ENCODE assay signal across 32 cellular contexts in genomic region chr7:149081914-149082313, GRCh38.
"Had no signal": no experiment of that assay in that cellular context is flagged by ENCODE, and none has a peak within 500 bp of the region (broad histone marks: within the 10 kb centered on the region; RNA-seq: fewer than 3 reads in every experiment).

No MANE protein-coding gene starts in this region.

- H3K9me3 Mint-ChIP-seq: stimulated activated effector memory CD8-positive, alpha-beta T cell treated with anti-CD3 and anti-CD28 coated beads, Interleukin-12 subunit alpha, Interleukin-12 subunit beta, amount 100 ng/mL, for 72 hours had no signal

- H3K27ac ChIP-seq: brain microvascular endothelial cell, gastroesophageal sphincter, ovary, prostate gland, skin epidermis, thoracic aorta, uterus, WERI-Rb-1 had no signal

- H3K4me1 Mint-ChIP-seq: activated CD8-positive, alpha-beta memory T cell treated with anti-CD3 and anti-CD28 coated beads, Interleukin-2, amount 10 ng/mL, durations not matched to agents 7 days and 5 days; mesothelial cell of epicardium had no signal

- H3K9me3 ChIP-seq: gastroesophageal sphincter, ovary, prostate gland, thoracic aorta, uterus had no signal

- H3K27me3 Mint-ChIP-seq: activated CD4-positive, alpha-beta memory T cell treated with anti-CD3 and anti-CD28 coated beads, Interleukin-2, amount 10 ng/mL, durations not matched to agents 7 days and 5 days; activated CD4-positive, alpha-beta T cell treated with anti-CD3 and anti-CD28 coated beads, Interleukin-2, amount 10 ng/mL, durations not matched to agents 7 days and 5 days; activated CD8-positive, alpha-beta memory T cell treated with anti-CD3 and anti-CD28 coated beads, Interleukin-2, amount 10 ng/mL, durations not matched to agents 7 days and 5 days; activated naive CD8-positive, alpha-beta T cell; naive B cell; stimulated activated naive CD8-positive, alpha-beta T cell treated with anti-CD3 and anti-CD28 coated beads, Interleukin-15, Interleukin-2, amounts not matched to agents 100 ng/mL and 50 ng/mL, for 24 hours had no signal

- DNase-seq: activated CD4-positive, alpha-beta memory T cell treated with anti-CD3 and anti-CD28 coated beads, Interleukin-2, amount 10 ng/mL, durations not matched to agents 7 days and 5 days; activated CD4-positive, alpha-beta T cell treated with anti-CD3 and anti-CD28 coated beads, Interleukin-2, amount 10 ng/mL, durations not matched to agents 7 days and 5 days; activated CD4-positive, CD25-positive, alpha-beta regulatory T cell treated with anti-CD3 and anti-CD28 coated beads, Interleukin-2, amount 50 U/mL, for 72 hours; activated CD8-positive, alpha-beta memory T cell treated with anti-CD3 and anti-CD28 coated beads, Interleukin-2, amount 10 ng/mL, durations not matched to agents 7 days and 5 days; activated naive CD4-positive, alpha-beta T cell treated with Interleukin-2 at 50 U/mL for 16 hours; activated T-cell treated with anti-CD3 and anti-CD28 coated beads, Interleukin-2, amount 50 U/mL, for 48 hours; amniotic stem cell; brain microvascular endothelial cell; hippocampal formation; immature natural killer cell; kidney; left colon; mammary epithelial cell; naive B cell; ovary; retina; stimulated activated CD4-positive, alpha-beta T cell treated with anti-CD3 and anti-CD28 coated beads, Interleukin-4, amount 100 ng/mL, for 24 hours; T-helper 9 cell; trophoblast cell; uterus; WERI-Rb-1 had no signal

- ATAC-seq: activated CD8-positive, alpha-beta memory T cell treated with anti-CD3 and anti-CD28 coated beads, Interleukin-2, amount 10 ng/mL, durations not matched to agents 7 days and 5 days; gastroesophageal sphincter; left colon; sciatic nerve; stimulated activated effector memory CD8-positive, alpha-beta T cell treated with anti-CD3 and anti-CD28 coated beads, Interleukin-12 subunit alpha, Interleukin-12 subunit beta, amount 100 ng/mL, for 72 hours had no signal

- H3K4me3 Mint-ChIP-seq: activated CD4-positive, alpha-beta memory T cell treated with anti-CD3 and anti-CD28 coated beads, Interleukin-2, amount 10 ng/mL, durations not matched to agents 7 days and 5 days; activated CD4-positive, alpha-beta T cell treated with anti-CD3 and anti-CD28 coated beads, Interleukin-2, amount 10 ng/mL, durations not matched to agents 7 days and 5 days; activated CD8-positive, alpha-beta memory T cell treated with anti-CD3 and anti-CD28 coated beads, Interleukin-2, amount 10 ng/mL, durations not matched to agents 7 days and 5 days; activated naive CD8-positive, alpha-beta T cell; immature natural killer cell; mesothelial cell of epicardium; naive B cell; stimulated activated effector memory CD8-positive, alpha-beta T cell treated with anti-CD3 and anti-CD28 coated beads, Interleukin-12 subunit alpha, Interleukin-12 subunit beta, amount 100 ng/mL, for 72 hours; stimulated activated naive CD8-positive, alpha-beta T cell treated with anti-CD3 and anti-CD28 coated beads, Interleukin-15, Interleukin-2, amounts not matched to agents 100 ng/mL and 50 ng/mL, for 24 hours; T-helper 1 cell treated with Interleukin-12 subunit alpha and Interleukin-12 subunit beta and Interleukin-4 antibody, amounts not matched to agents 30 μg/mL and 1 μg/mL, for 36 hours had no signal

- H3K36me3 ChIP-seq: ovary, prostate gland, thoracic aorta, uterus had no signal

- H3K4me3 ChIP-seq: gastroesophageal sphincter, ovary, prostate gland, skin epidermis, thoracic aorta, uterus had no signal

- H3K27me3 ChIP-seq: brain microvascular endothelial cell, gastroesophageal sphincter, ovary, uterus had no signal

- H3K27ac Mint-ChIP-seq: activated CD4-positive, alpha-beta memory T cell treated with anti-CD3 and anti-CD28 coated beads, Interleukin-2, amount 10 ng/mL, durations not matched to agents 7 days and 5 days; activated CD4-positive, alpha-beta T cell treated with anti-CD3 and anti-CD28 coated beads, Interleukin-2, amount 10 ng/mL, durations not matched to agents 7 days and 5 days; activated CD8-positive, alpha-beta memory T cell treated with anti-CD3 and anti-CD28 coated beads, Interleukin-2, amount 10 ng/mL, durations not matched to agents 7 days and 5 days; activated naive CD8-positive, alpha-beta T cell; activated T-helper 2 cell treated with anti-CD3 and anti-CD28 coated beads, Interferon-gamma antibody, Interleukin-2, Interleukin-4, amounts not matched to agents 10 μg/mL and 5 μg/mL and 100 μg/mL, durations not matched to agents 14 hours and 24 hours and 36 hours; immature natural killer cell; mesothelial cell of epicardium; stimulated activated effector memory CD8-positive, alpha-beta T cell treated with anti-CD3 and anti-CD28 coated beads, Interleukin-12 subunit alpha, Interleukin-12 subunit beta, amount 100 ng/mL, for 72 hours; stimulated activated naive CD8-positive, alpha-beta T cell treated with anti-CD3 and anti-CD28 coated beads, Interleukin-15, Interleukin-2, amounts not matched to agents 100 ng/mL and 50 ng/mL, for 24 hours; T-helper 1 cell treated with Interleukin-12 subunit alpha and Interleukin-12 subunit beta and Interleukin-4 antibody, amounts not matched to agents 30 μg/mL and 1 μg/mL, for 36 hours had no signal

- H3K4me1 ChIP-seq: gastroesophageal sphincter, prostate gland, uterus had no signal
